ENCODE assay signal across 20 cellular contexts in genomic region chr13:112562254-112562653, GRCh38. TPM values are rescaled to one million over a fixed set of nuclear protein-coding genes. Genes with fewer than 3 reads are reported as not detected.
DNase-seq lines count a peak whose midpoint lies in the region; ATAC-seq and TF ChIP-seq lines count a peak whose summit lies in the region.
"Had no signal": no experiment of that assay in that cellular context is flagged by ENCODE, and none has a peak within 500 bp of the region (broad histone marks: within the 10 kb centered on the region; RNA-seq: fewer than 3 reads in every experiment).

No MANE protein-coding gene starts in this region.

- H3K4me3 ChIP-seq in A673 (ENCODE audit: low read depth, low read length, poor library complexity, severe bottlenecking) (no peak overlapping the region), HCT116 (replicated peaks in 1 of 2; ENCODE audit: low read depth in 1 of 2, low read length in 2 of 2) (no peak overlapping the region), endodermal cell (ENCODE audit: low read length) (no peak overlapping the region), Caco-2 (ENCODE audit: low read depth, low read length) (no peak overlapping the region), gastroesophageal sphincter (no peak overlapping the region), aorta (ENCODE audit: low read length in 2 of 2) (no peak overlapping the region)

- H3K4me2 ChIP-seq in HCT116 (ENCODE audit: low read length), result no peak overlapping the region

- 0 out of 2 replicates have a peak, but pooled peaks cover 4% of the 10 kb centered on the region for H4K20me1 ChIP-seq in HCT116 (ENCODE audit: insufficient read depth)

- H3K9ac ChIP-seq in HCT116 (ENCODE audit: low read length) (no peak overlapping the region), endodermal cell (ENCODE audit: extremely low read depth, low read length, poor library complexity, severe bottlenecking) (no peak overlapping the region)

- H3K27me3 Mint-ChIP-seq in endodermal cell (ENCODE audit: insufficient read depth), result no peaks in the 10 kb centered on the region
- H3K27me3 Mint-ChIP-seq in Caco-2 (ENCODE audit: insufficient read depth, unreplicated experiment), result no peaks in the 10 kb centered on the region
- H3K27me3 Mint-ChIP-seq: CD4-positive, alpha-beta T cell had no signal

- H3K36me3 Mint-ChIP-seq in endodermal cell (ENCODE audit: low read depth) (peaks cover 57% of the 10 kb centered on the region), Caco-2 (ENCODE audit: insufficient read depth, unreplicated experiment) (peaks cover 43% of the 10 kb centered on the region)

- peak; percentile 9; the same call in 1 of the 2 replicates for ATAC-seq in HCT116
- no peak for ATAC-seq in gastroesophageal sphincter
- no peak for ATAC-seq in aorta (ENCODE audit: low FRiP score)

- TF ChIP-seq RAD21 in HCT116 (IDR thresholded peaks at IDR 0.05; ENCODE audit: low read depth), result no peak

- H3K4me1 Mint-ChIP-seq in endodermal cell (no peaks in the 10 kb centered on the region), Caco-2 (ENCODE audit: low read depth, unreplicated experiment) (no peaks in the 10 kb centered on the region)

- H3K36me3 ChIP-seq in A673 (ENCODE audit: insufficient read depth, low read length, poor library complexity, severe bottlenecking), result peaks cover 35% of the 10 kb centered on the region
- H3K36me3 ChIP-seq in HCT116 (ENCODE audit: control insufficient read depth in 1 of 2, insufficient read depth in 2 of 2, low read length in 2 of 2), result peaks cover 9 to 18% of the 10 kb centered on the region in 2 experiments; a peak in 3 of 4 replicates
- peaks cover 70% of the 10 kb centered on the region for H3K36me3 ChIP-seq in endodermal cell (ENCODE audit: control insufficient read depth, insufficient read depth, low read length)
- H3K36me3 ChIP-seq in Caco-2 (ENCODE audit: control insufficient read depth, insufficient read depth, low read length), result peaks cover 4% of the 10 kb centered on the region; the same call in 1 of the 2 replicates
- H3K36me3 ChIP-seq in gastroesophageal sphincter, result peaks cover 0 to 69% of the 10 kb centered on the region in 2 donors
- H3K36me3 ChIP-seq in aorta (ENCODE audit: control insufficient read depth in 1 of 2, insufficient read depth in 2 of 2, low read length in 1 of 2), result peaks cover 0 to 6% of the 10 kb centered on the region in 2 donors

- 98% methylated on average over 3 of the region's 3 CpGs; no CpG with 5 or more reads in 1 of the 2 experiments for WGBS in endodermal cell (ENCODE audit: insufficient coverage in 1 of 2, insufficient read length in 1 of 2), 2 experiments
- WGBS in gastroesophageal sphincter (ENCODE audit: low coverage in 1 of 2), 2 donors, result 100% methylated on average over 2 of the region's 3 CpGs; no CpG with 5 or more reads in 1 of the 2 donors
- 94 to 95% methylated on average over 3 of the region's 3 CpGs for WGBS in aorta, 2 donors

- H3K9me2 ChIP-seq in HCT116 (ENCODE audit: insufficient read depth), result no peaks in the 10 kb centered on the region

- H3K27me3 ChIP-seq in A673 (replicated peaks; ENCODE audit: insufficient read depth, low read depth, low read length, poor library complexity) (no peaks in the 10 kb centered on the region), HCT116 (ENCODE audit: insufficient read depth, low read length) (no peaks in the 10 kb centered on the region), endodermal cell (ENCODE audit: control insufficient read depth, insufficient read depth, low read length, poor library complexity, severe bottlenecking) (no peaks in the 10 kb centered on the region), Caco-2 (replicated peaks; ENCODE audit: control insufficient read depth, insufficient read depth, low read length) (no peaks in the 10 kb centered on the region), gastroesophageal sphincter (no peaks in the 10 kb centered on the region), aorta (ENCODE audit: control insufficient read depth in 1 of 2, insufficient read depth in 2 of 2, low read length in 1 of 2) (no peaks in the 10 kb centered on the region)

- no peak for TF ChIP-seq CTCF in A673 (conservative IDR thresholded peaks at IDR 0.05; ENCODE audit: low read depth, low read length)
- TF ChIP-seq CTCF in HCT116 (IDR thresholded peaks at IDR 0.05 in 2 of 3, conservative IDR thresholded peaks at IDR 0.05 in 1 of 3; ENCODE audit: borderline replicate concordance in 1 of 3, insufficient read depth in 1 of 3, low read depth in 2 of 3, low read length in 2 of 3), result no peak
- peak; percentile 19 for TF ChIP-seq CTCF in endodermal cell (conservative IDR thresholded peaks at IDR 0.05)
- no peak for TF ChIP-seq CTCF in Caco-2 (IDR thresholded peaks at IDR 0.05; ENCODE audit: insufficient read depth in 1 of 2, low read depth in 1 of 2, low read length in 1 of 2, severe bottlenecking in 1 of 2, unreplicated experiment in 1 of 2)
- TF ChIP-seq CTCF in gastroesophageal sphincter (IDR thresholded peaks at IDR 0.05), result no peak

- H3K4me1 ChIP-seq in A673 (ENCODE audit: insufficient read depth, low read length, poor library complexity, severe bottlenecking), result no peaks in the 10 kb centered on the region
- no peaks in the 10 kb centered on the region for H3K4me1 ChIP-seq in HCT116 (ENCODE audit: control insufficient read depth in 1 of 2, insufficient read depth in 2 of 2, low read length in 2 of 2)
- H3K4me1 ChIP-seq in endodermal cell (ENCODE audit: control insufficient read depth, insufficient read depth, low read length), result no peaks in the 10 kb centered on the region
- no peaks in the 10 kb centered on the region for H3K4me1 ChIP-seq in Caco-2
- peaks cover 0 to 15% (median 6%) of the 10 kb centered on the region in 3 donors for H3K4me1 ChIP-seq in gastroesophageal sphincter
- no peaks in the 10 kb centered on the region for H3K4me1 ChIP-seq in aorta (ENCODE audit: control insufficient read depth in 1 of 2, insufficient read depth in 2 of 2, low read length in 2 of 2)

- H3K4me3 Mint-ChIP-seq in endodermal cell, result no peak overlapping the region
- H3K4me3 Mint-ChIP-seq in Caco-2 (ENCODE audit: unreplicated experiment), result no peak overlapping the region
- H3K4me3 Mint-ChIP-seq: CD4-positive, alpha-beta T cell had no signal

- no peak overlapping the region for H2AFZ ChIP-seq in HCT116 (ENCODE audit: low read depth, low read length, poor library complexity, severe bottlenecking)

- no peak overlapping the region for H3K27ac Mint-ChIP-seq in endodermal cell
- no peak overlapping the region for H3K27ac Mint-ChIP-seq in Caco-2 (ENCODE audit: unreplicated experiment)
- H3K27ac Mint-ChIP-seq: CD4-positive, alpha-beta T cell had no signal

- H3K9me3 Mint-ChIP-seq in endodermal cell (no peaks in the 10 kb centered on the region), Caco-2 (ENCODE audit: unreplicated experiment) (no peaks in the 10 kb centered on the region)
- H3K9me3 Mint-ChIP-seq: CD4-positive, alpha-beta T cell had no signal

- DNase-seq in A673 (ENCODE audit: low spot score), result no peak
- no peak for DNase-seq in HCT116 (ENCODE audit: low read depth, low spot score)
- no peak for DNase-seq in endodermal cell
- DNase-seq in myocyte (ENCODE audit: low read depth), result peak; percentile 84
- no peak for DNase-seq in Caco-2
- DNase-seq in aorta, result no peak
- no peak for DNase-seq in midbrain (lab: John Stamatoyannopoulos, UW)
- DNase-seq: 8988T; CD4-positive, alpha-beta T cell; DMS53; NCI-H1092 treated with DMSO at 0.1 percent for 48 hours; NCI-H1436; NCI-H187; NCI-H2081 treated with DMSO at 0.1 percent for 48 hours; NCI-H2171; NCI-H345; NCI-H524; NCI-H774 had no signal

- H3K79me2 ChIP-seq in HCT116 (ENCODE audit: insufficient read depth, low read length), result peaks cover 81% of the 10 kb centered on the region

- no TSS peak for BruUV-seq in A673 (replicated peaks; lab: Mats Ljungman, UMichigan)
- no TSS peak for BruUV-seq in HCT116 (replicated peaks; lab: Mats Ljungman, UMichigan)
- BruUV-seq in Caco-2 (replicated peaks; lab: Mats Ljungman, UMichigan), result no TSS peak

- H3K27ac ChIP-seq in A673 (ENCODE audit: low read depth, low read length, poor library complexity, severe bottlenecking), result peak overlapping the region; percentile 15
- no peak overlapping the region for H3K27ac ChIP-seq in HCT116 (ENCODE audit: low read depth, low read length)
- H3K27ac ChIP-seq in endodermal cell (ENCODE audit: low read depth, low read length), result no peak overlapping the region
- H3K27ac ChIP-seq in gastroesophageal sphincter, result no peak overlapping the region
- no peak overlapping the region for H3K27ac ChIP-seq in aorta (ENCODE audit: low read depth in 1 of 2, low read length in 2 of 2)
- H3K27ac ChIP-seq: HL-60 had no signal

- H3K9me3 ChIP-seq in A673 (ENCODE audit: low read depth, low read length, poor library complexity, severe bottlenecking), result no peaks in the 10 kb centered on the region
- no peaks in the 10 kb centered on the region for H3K9me3 ChIP-seq in HCT116 (ENCODE audit: control insufficient read depth in 1 of 2, insufficient read depth in 1 of 2, low read depth in 1 of 2, low read length in 2 of 2)
- H3K9me3 ChIP-seq in endodermal cell (ENCODE audit: control insufficient read depth, low read length), result no peaks in the 10 kb centered on the region
- H3K9me3 ChIP-seq in Caco-2, result no peaks in the 10 kb centered on the region
- no peaks in the 10 kb centered on the region for H3K9me3 ChIP-seq in gastroesophageal sphincter
- H3K9me3 ChIP-seq in aorta (ENCODE audit: control insufficient read depth, low read length), result no peaks in the 10 kb centered on the region

- POLR2A ChIA-PET in A673 (lab: Charles Lee; ENCODE audit: low non-redundant PET) (no interaction called here), HCT116 (lab: Charles Lee) (no interaction called here), Caco-2 (lab: Charles Lee) (no interaction called here)

- TF ChIP-seq EP300 in gastroesophageal sphincter (IDR thresholded peaks at IDR 0.05), result no peak

- intact Hi-C loops in A673 (cut with micrococcal nuclease; ENCODE audit: unreplicated experiment), result no loop called here
- intact Hi-C loops in HCT116 (cut with micrococcal nuclease), result no loop called here
- intact Hi-C loops in Caco-2 (cut with micrococcal nuclease; ENCODE audit: unreplicated experiment), result no loop called here
- intact Hi-C loops in aorta (cut with DNase I), result no loop called here

- TF ChIP-seq POLR2A in HCT116 (IDR thresholded peaks at IDR 0.05; ENCODE audit: borderline replicate concordance, extremely low read depth, insufficient read depth, insufficient read length) (no peak), gastroesophageal sphincter (IDR thresholded peaks at IDR 0.05) (no peak)

- CTCF ChIA-PET in A673 (lab: Charles Lee), result no interaction called here
- CTCF ChIA-PET in HCT116 (lab: Charles Lee), result no interaction called here
- CTCF ChIA-PET in Caco-2 (lab: Charles Lee), result no interaction called here

- RAD21 ChIA-PET in HCT116 (lab: Charles Lee; ENCODE audit: low non-redundant PET in 1 of 2, low total read pairs in 2 of 2, uncharacterized antibody in 2 of 2, unreplicated experiment in 2 of 2), result no interaction called here

RNA-seq across cellular contexts. Expression of gene TUBGCP3, which starts 25.7 kb away (rescaled TPM):
- total RNA-seq in A673 (2021) (61.4 and 63.9 TPM in 2 replicates), HCT116 (2021; ENCODE audit: unreplicated experiment) (51.4 TPM), endodermal cell (10 to 100 TPM; 34.7 to 55.3 TPM), myocyte (8.4 and 12.5 TPM in 2 replicates), Caco-2 (2022) (51.1 and 55.7 TPM in 2 replicates), gastroesophageal sphincter (10 to 100 TPM; 25.6 to 37.8 (median 28.9) TPM), aorta (10 to 100 TPM; 34.7 to 45.9 TPM)
- polyA plus RNA-seq in HCT116 (2012), result 32.3 and 35.5 TPM in 2 replicates
- polyA plus RNA-seq in endodermal cell (2013, experiment 1 of 2), result 35.8 TPM
- polyA plus RNA-seq in endodermal cell (2013, experiment 2 of 2), result 32.8 TPM
- polyA plus RNA-seq in myocyte (2012), result 10.9 TPM
- polyA plus RNA-seq in aorta, result 10 to 100 TPM in 1 of 2 donors, 1 to 10 TPM in 1; 3.6 to 20.2 TPM
